ENCODE assay signal across 8 cellular contexts in the genomic region with DNA sequence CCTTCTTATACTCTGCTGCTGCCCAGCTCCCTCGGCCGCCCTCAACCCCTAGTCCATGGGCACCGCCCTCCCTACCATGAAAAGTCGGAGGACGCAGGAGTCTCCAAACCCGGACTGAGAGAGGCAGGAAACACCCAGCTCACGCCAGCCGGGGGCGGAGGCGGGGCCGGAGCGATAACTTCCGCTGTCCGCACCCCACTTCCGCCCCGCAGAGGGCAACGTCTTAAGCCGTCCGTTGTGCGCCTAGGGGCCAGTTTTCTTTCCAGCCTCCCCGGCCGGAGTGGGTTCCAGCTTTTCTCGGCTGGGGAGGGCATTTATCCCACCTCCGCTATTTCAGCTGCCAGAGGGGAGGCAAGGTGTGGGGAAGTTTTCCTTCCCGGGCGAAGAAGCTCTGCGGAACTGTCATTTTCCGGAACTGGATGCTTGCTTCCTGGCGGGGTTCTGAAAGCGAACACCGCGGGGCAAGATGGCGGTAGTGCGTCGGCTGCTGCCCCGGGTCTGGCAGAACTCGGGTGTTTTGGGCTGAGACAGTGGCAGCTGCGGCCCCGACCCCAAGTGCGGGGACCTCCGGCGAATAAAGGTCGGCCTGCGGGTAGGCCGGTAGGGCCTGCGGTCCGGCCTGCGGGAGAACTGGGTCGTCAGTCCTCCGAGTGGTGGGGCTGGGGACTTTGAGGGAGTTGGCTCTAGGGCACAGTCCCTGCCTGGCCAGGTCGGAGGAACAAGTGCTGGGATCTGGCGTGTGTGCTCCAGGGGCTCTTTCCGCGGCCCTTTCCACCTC. TPM values are rescaled to one million over a fixed set of nuclear protein-coding genes. Genes with fewer than 3 reads are reported as not detected.
DNase-seq lines count a peak whose midpoint lies in the region; ATAC-seq lines count a peak whose summit lies in the region.

A gene with protein sequence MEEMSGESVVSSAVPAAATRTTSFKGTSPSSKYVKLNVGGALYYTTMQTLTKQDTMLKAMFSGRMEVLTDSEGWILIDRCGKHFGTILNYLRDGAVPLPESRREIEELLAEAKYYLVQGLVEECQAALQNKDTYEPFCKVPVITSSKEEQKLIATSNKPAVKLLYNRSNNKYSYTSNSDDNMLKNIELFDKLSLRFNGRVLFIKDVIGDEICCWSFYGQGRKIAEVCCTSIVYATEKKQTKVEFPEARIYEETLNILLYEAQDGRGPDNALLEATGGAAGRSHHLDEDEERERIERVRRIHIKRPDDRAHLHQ (minus strand): TSS at position 116 of the 778 bp plus-strand sequence. CDS start 38 bp downstream, at position 78.
A gene with protein sequence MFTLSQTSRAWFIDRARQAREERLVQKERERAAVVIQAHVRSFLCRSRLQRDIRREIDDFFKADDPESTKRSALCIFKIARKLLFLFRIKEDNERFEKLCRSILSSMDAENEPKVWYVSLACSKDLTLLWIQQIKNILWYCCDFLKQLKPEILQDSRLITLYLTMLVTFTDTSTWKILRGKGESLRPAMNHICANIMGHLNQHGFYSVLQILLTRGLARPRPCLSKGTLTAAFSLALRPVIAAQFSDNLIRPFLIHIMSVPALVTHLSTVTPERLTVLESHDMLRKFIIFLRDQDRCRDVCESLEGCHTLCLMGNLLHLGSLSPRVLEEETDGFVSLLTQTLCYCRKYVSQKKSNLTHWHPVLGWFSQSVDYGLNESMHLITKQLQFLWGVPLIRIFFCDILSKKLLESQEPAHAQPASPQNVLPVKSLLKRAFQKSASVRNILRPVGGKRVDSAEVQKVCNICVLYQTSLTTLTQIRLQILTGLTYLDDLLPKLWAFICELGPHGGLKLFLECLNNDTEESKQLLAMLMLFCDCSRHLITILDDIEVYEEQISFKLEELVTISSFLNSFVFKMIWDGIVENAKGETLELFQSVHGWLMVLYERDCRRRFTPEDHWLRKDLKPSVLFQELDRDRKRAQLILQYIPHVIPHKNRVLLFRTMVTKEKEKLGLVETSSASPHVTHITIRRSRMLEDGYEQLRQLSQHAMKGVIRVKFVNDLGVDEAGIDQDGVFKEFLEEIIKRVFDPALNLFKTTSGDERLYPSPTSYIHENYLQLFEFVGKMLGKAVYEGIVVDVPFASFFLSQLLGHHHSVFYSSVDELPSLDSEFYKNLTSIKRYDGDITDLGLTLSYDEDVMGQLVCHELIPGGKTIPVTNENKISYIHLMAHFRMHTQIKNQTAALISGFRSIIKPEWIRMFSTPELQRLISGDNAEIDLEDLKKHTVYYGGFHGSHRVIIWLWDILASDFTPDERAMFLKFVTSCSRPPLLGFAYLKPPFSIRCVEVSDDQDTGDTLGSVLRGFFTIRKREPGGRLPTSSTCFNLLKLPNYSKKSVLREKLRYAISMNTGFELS (plus strand): TSS at position 450 of the 778 bp plus-strand sequence. CDS start 5,918 bp downstream, outside the sequence.

- H3K36me3 ChIP-seq in effector memory CD4-positive, alpha-beta T cell (ENCODE audit: control insufficient read depth, insufficient read depth, low read length): no peaks in the 10 kb centered on the region

- H3K4me1 Mint-ChIP-seq in memory B cell: peaks cover 29% of the 10 kb centered on the region

- POLR2A ChIA-PET in activated CD8-positive, alpha-beta memory T cell treated with anti-CD3 and anti-CD28 coated beads for 36 hours (lab: Charles Lee): interaction anchor here (0.5 kb wide), 2 partner anchors 783 to 1023 kb away, joined by 3 to 6 read pairs; no protein-coding TSS in a partner anchor

- peaks cover 22% of the 10 kb centered on the region for H3K4me1 ChIP-seq in effector memory CD4-positive, alpha-beta T cell (ENCODE audit: control insufficient read depth, insufficient read depth, low read length, poor library complexity, severe bottlenecking)

- no peaks in the 10 kb centered on the region for H3K9me3 ChIP-seq in effector memory CD4-positive, alpha-beta T cell (ENCODE audit: control insufficient read depth, low read length)

- peak within 1 kb of the TSS; percentile 98 for H3K27ac Mint-ChIP-seq in memory B cell

- no peaks in the 10 kb centered on the region for H3K9me3 Mint-ChIP-seq in memory B cell

- peak; percentile 76 for DNase-seq in COR-L47 (lab: John Stamatoyannopoulos, UW)
- peak in 75 of 76 experiments; percentile 4 to 92 (median 73) for DNase-seq in HUDEP-2 (lab: John Stamatoyannopoulos, UW; ENCODE audit: unreplicated experiment in 76 of 76)
- peak; percentile 75 for DNase-seq in NOMO-1 treated with DMSO at 0.1 percent for 48 hours (lab: John Stamatoyannopoulos, UW; ENCODE audit: unreplicated experiment)
- DNase-seq in effector memory CD4-positive, alpha-beta T cell: peak; percentile 72 to 82 (median 76)
- peak; percentile 87 to 92 for DNase-seq in memory B cell (ENCODE audit: low spot score in 2 of 2)
- DNase-seq in stimulated activated CD8-positive, alpha-beta memory T cell treated with anti-CD3 and anti-CD28 coated beads, Interleukin-12 subunit alpha, Interleukin-12 subunit beta, amount 100 ng/mL, for 1 hour (ENCODE audit: low read depth): peak; percentile 75

- H3K27me3 ChIP-seq in effector memory CD4-positive, alpha-beta T cell (replicated peaks; ENCODE audit: control insufficient read depth, insufficient read depth, low read length, poor library complexity, severe bottlenecking): no peaks in the 10 kb centered on the region

- H3K27ac ChIP-seq in effector memory CD4-positive, alpha-beta T cell (ENCODE audit: insufficient read depth, low read length, poor library complexity, severe bottlenecking): peak within 1 kb of the TSS; percentile 96

- ATAC-seq in GM21390 (IDR thresholded peaks at IDR 0.05; ENCODE audit: unreplicated experiment): peak; percentile 92
- ATAC-seq in memory B cell (ENCODE audit: low read depth): peak; percentile 96

- peak within 1 kb of the TSS; percentile 96 for H3K4me3 ChIP-seq in effector memory CD4-positive, alpha-beta T cell (ENCODE audit: insufficient read depth, low read depth, low read length, poor library complexity, severe bottlenecking)

- no peaks in the 10 kb centered on the region for H3K36me3 Mint-ChIP-seq in memory B cell

- H3K27me3 Mint-ChIP-seq in memory B cell: no peaks in the 10 kb centered on the region

- peak within 1 kb of the TSS; percentile 99 for H3K4me3 Mint-ChIP-seq in memory B cell

- CTCF ChIA-PET in activated CD8-positive, alpha-beta memory T cell treated with anti-CD3 and anti-CD28 coated beads for 36 hours (lab: Charles Lee): interaction anchor here (0.6 to 1.5 kb wide), 3 partner anchors 9 to 49 kb away, joined by 3 to 4 read pairs (median 3); no protein-coding TSS in a partner anchor

RNA-seq across cellular contexts. Expression of the first gene that starts in this region (rescaled TPM):
- total RNA-seq in activated CD8-positive, alpha-beta memory T cell treated with anti-CD3 and anti-CD28 coated beads for 36 hours: 10 to 100 TPM; 47.3 to 48.6 TPM

RNA-seq across cellular contexts. Expression of the second gene that starts in this region (rescaled TPM):
- total RNA-seq in activated CD8-positive, alpha-beta memory T cell treated with anti-CD3 and anti-CD28 coated beads for 36 hours: 10 to 100 TPM; 32.7 to 33.7 TPM

Comparison
In these comparisons a context has a peak if more than half of its experiments do, and no peak if none do; other contexts are left out.
1. Peak in every context shown above with its lines: DNase-seq, ATAC-seq, H3K4me3 ChIP-seq and H3K27ac ChIP-seq.